ENCODE assay signal across 17 cellular contexts in the genomic region with DNA sequence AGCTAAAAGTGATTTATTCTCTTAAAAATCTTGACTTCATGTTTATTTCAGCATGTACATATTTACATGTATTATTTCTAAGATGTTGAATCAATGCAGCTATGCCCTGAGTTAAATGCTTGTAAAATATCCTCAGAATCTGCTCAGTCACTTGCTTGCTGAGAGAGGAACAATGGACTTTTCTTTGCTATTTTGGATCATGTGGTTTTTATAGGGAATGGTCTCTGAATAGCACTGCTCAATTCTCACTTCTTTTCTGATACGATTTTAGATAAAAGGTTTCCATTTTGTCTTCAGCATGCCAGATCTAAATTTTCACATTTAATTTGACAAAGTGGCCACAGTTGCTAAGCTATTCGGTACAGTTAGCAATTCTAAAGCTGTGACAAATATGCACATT.
DNase-seq lines count a peak whose midpoint lies in the region; TF ChIP-seq lines count a peak whose summit lies in the region.
"Had no signal": no experiment of that assay in that cellular context is flagged by ENCODE, and none has a peak within 500 bp of the region (broad histone marks: within the 10 kb centered on the region; RNA-seq: fewer than 3 reads in every experiment).

No MANE protein-coding gene starts in this region.

- BruUV-seq in A673 (replicated peaks; lab: Mats Ljungman, UMichigan): no TSS peak

- intact Hi-C loops in A673 (cut with micrococcal nuclease; ENCODE audit: unreplicated experiment): no loop called here

- peak overlapping the region; percentile 67 for H2AFZ ChIP-seq in neuron (ENCODE audit: low read depth, low read length)
- H2AFZ ChIP-seq: GM23248 had no signal

- no peaks in the 10 kb centered on the region for H3K27me3 ChIP-seq in A673 (replicated peaks; ENCODE audit: insufficient read depth, low read depth, low read length, poor library complexity)
- H3K27me3 ChIP-seq in neuron (ENCODE audit: insufficient read depth, low read length): no peaks in the 10 kb centered on the region
- H3K27me3 ChIP-seq: BLaER1 had no signal

- H3K9me3 ChIP-seq in A673 (ENCODE audit: low read depth, low read length, poor library complexity, severe bottlenecking) (no peaks in the 10 kb centered on the region), SK-N-MC (ENCODE audit: low read depth, low read length) (no peaks in the 10 kb centered on the region), neuron (ENCODE audit: low read length) (peaks cover 2% of the 10 kb centered on the region)
- H3K9me3 ChIP-seq: BLaER1 had no signal

- CTCF ChIA-PET in A673 (lab: Charles Lee): no interaction called here

- DNase-seq in A673 (ENCODE audit: low spot score) (peak; percentile 42), SK-N-MC (ENCODE audit: low read depth, low spot score) (no peak), medulla oblongata (ENCODE audit: extremely low spot score) (peak; percentile 27), GM20000 (ENCODE audit: low spot score) (no peak), NCI-H1048 (lab: John Stamatoyannopoulos, UW) (no peak), NOMO-1 treated with DMSO at 0.1 percent for 48 hours (lab: John Stamatoyannopoulos, UW; ENCODE audit: unreplicated experiment) (no peak)
- no peak for DNase-seq in activated effector memory CD4-positive, alpha-beta T cell treated with Interleukin-2 at 50 U/mL for 16 hours
- DNase-seq: Calu3; CD4-positive, alpha-beta memory T cell; DMS79 treated with DMSO at 0.1 percent for 48 hours; GF-D8; GM23248 had no signal

- H3K36me3 ChIP-seq in A673 (ENCODE audit: insufficient read depth, low read length, poor library complexity, severe bottlenecking) (no peaks in the 10 kb centered on the region), SK-N-MC (ENCODE audit: insufficient read depth, low read length) (no peaks in the 10 kb centered on the region), neuron (ENCODE audit: insufficient read depth, low read length) (no peaks in the 10 kb centered on the region)
- H3K36me3 ChIP-seq: BLaER1 had no signal

- H3K4me1 ChIP-seq in A673 (ENCODE audit: insufficient read depth, low read length, poor library complexity, severe bottlenecking) (peaks cover 14% of the 10 kb centered on the region), neuron (ENCODE audit: insufficient read depth, low read length) (peaks cover 10% of the 10 kb centered on the region)
- H3K4me1 ChIP-seq: A549, BLaER1 had no signal

- TF ChIP-seq CTCF in A673 (conservative IDR thresholded peaks at IDR 0.05; ENCODE audit: low read depth, low read length) (no peak), GM20000 (IDR thresholded peaks at IDR 0.05; ENCODE audit: extremely low read depth, missing control alignments) (no peak)

- no peak overlapping the region for H3K4me3 ChIP-seq in A673 (ENCODE audit: low read depth, low read length, poor library complexity, severe bottlenecking)
- H3K4me3 ChIP-seq in SK-N-MC: no peak overlapping the region
- no peak overlapping the region for H3K4me3 ChIP-seq in neuron (ENCODE audit: low read length)
- H3K4me3 ChIP-seq: A549, BLaER1, GM23248 had no signal

- POLR2A ChIA-PET in A673 (lab: Charles Lee; ENCODE audit: low non-redundant PET): no interaction called here

- H3K9ac ChIP-seq in SK-N-MC (ENCODE audit: insufficient read length): no peak overlapping the region
- H3K9ac ChIP-seq: BLaER1, GM23248 had no signal

- H3K27ac ChIP-seq in A673 (ENCODE audit: low read depth, low read length, poor library complexity, severe bottlenecking) (no peak overlapping the region), SK-N-MC (peak overlapping the region; percentile 38; the same call in 1 of the 2 replicates)
- H3K27ac ChIP-seq: 22Rv1, A549, BLaER1, GM23248, HL-60 had no signal

Comparison
In these comparisons a context has a peak if more than half of its experiments do, and no peak if none do; other contexts are left out.
1. DNase-seq: peak in A673 (single experiment) and medulla oblongata (single experiment); none in SK-N-MC (single experiment), GM20000 (single experiment), activated effector memory CD4-positive, alpha-beta T cell treated with Interleukin-2 at 50 U/mL for 16 hours (single experiment), NCI-H1048 (single experiment) and NOMO-1 treated with DMSO at 0.1 percent for 48 hours (single experiment).